In the genomic region with DNA sequence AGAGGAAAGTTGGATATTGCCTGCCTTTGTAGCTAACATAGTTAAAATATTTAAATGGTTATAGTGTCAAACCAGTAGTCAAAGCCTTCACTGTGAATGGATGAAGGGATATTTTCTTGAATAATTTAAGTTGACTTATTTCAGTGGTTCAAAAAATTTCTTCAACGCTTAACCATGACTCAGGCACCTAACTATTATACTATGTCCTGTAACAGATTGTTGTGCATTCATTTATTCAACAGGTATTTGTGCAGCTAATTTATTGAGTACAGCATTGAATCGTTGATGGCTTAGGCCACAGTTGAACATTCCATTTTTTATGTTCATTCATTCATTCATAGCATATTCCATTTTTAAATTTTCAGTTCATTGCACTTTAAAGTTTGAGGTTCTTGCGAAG, we compare ENCODE assay signal across 22 cellular contexts. TPM values are rescaled to one million over a fixed set of nuclear protein-coding genes. Genes with fewer than 3 reads are reported as not detected.
DNase-seq lines count a peak whose midpoint lies in the region; ATAC-seq, FAIRE-seq and TF ChIP-seq lines count a peak whose summit lies in the region.
"Had no signal": no experiment of that assay in that cellular context is flagged by ENCODE, and none has a peak within 500 bp of the region (broad histone marks: within the 10 kb centered on the region; RNA-seq: fewer than 3 reads in every experiment).

No MANE protein-coding gene starts in this region.

- H2AFZ ChIP-seq in keratinocyte (ENCODE audit: control insufficient read depth, low read length), result no peak overlapping the region

- H3K4me1 Mint-ChIP-seq in glutamatergic neuron (ENCODE audit: low read depth, unreplicated experiment), result peaks cover 8% of the 10 kb centered on the region

- no peaks in the 10 kb centered on the region for H3K9me1 ChIP-seq in keratinocyte (ENCODE audit: control insufficient read depth, extremely low read depth, insufficient read depth, low read length)

- H3K36me3 ChIP-seq in keratinocyte (ENCODE audit: control insufficient read depth in 2 of 2, extremely low read depth in 1 of 2, insufficient read depth in 2 of 2, low read length in 2 of 2) (no peaks in the 10 kb centered on the region), small intestine (ENCODE audit: control insufficient read depth in 2 of 2, insufficient read depth in 2 of 2, low read length in 2 of 2) (no peaks in the 10 kb centered on the region)
- H3K36me3 ChIP-seq: breast epithelium had no signal

- no peak for TF ChIP-seq CTCF in A549 (IDR thresholded peaks at IDR 0.05)
- no peak for TF ChIP-seq CTCF in keratinocyte (optimal IDR thresholded peaks at IDR 0.05 in 1 of 3, IDR thresholded peaks at IDR 0.05 in 1 of 3, conservative IDR thresholded peaks at IDR 0.05 in 1 of 3; ENCODE audit: extremely low read depth in 1 of 3, insufficient read depth in 2 of 3, low read length in 3 of 3)
- no peak for TF ChIP-seq CTCF in glutamatergic neuron (IDR thresholded peaks at IDR 0.05; ENCODE audit: partially characterized antibody, unreplicated experiment)

- POLR2A ChIA-PET in A549 (lab: Yijun Ruan, JAX), result no interaction called here

- no peak for DNase-seq in A549 (ENCODE audit: low read depth in 1 of 2, low spot score in 1 of 2)
- DNase-seq in GM19239 (ENCODE audit: insufficient read length, low spot score), result no peak
- no peak for DNase-seq in activated naive CD4-positive, alpha-beta T cell treated with anti-CD3 and anti-CD28 coated beads, Interleukin-2, amount 50 U/mL, for 72 hours (ENCODE audit: low spot score in 2 of 2)
- no peak for DNase-seq in keratinocyte (ENCODE audit: low read depth, low spot score)
- no peak for DNase-seq in DMS79 (lab: John Stamatoyannopoulos, UW)
- DNase-seq in A172 (ENCODE audit: low spot score), result no peak
- DNase-seq in small intestine, result no peak
- DNase-seq in glutamatergic neuron, result no peak
- DNase-seq: activated B cell treated with CpG ODN at 0.5 μM for 24 hours; activated gamma-delta T cell; BE2C; effector CD8-positive, alpha-beta T cell; GF-D8; MV-4-11; NCI-H2029; NCI-H446; nucleus accumbens; SIG-M5; stimulated activated CD4-positive, alpha-beta T cell treated with anti-CD3 and anti-CD28 coated beads, Interleukin-4, amount 100 ng/mL, for 1 hour had no signal

- peaks cover 5% of the 10 kb centered on the region for H4K20me1 ChIP-seq in keratinocyte (ENCODE audit: control insufficient read depth, extremely low read depth, insufficient read depth, low read length)

- no peak overlapping the region for H3K4me3 Mint-ChIP-seq in glutamatergic neuron (ENCODE audit: unreplicated experiment)

- TF ChIP-seq EP300 in A549 (IDR thresholded peaks at IDR 0.05), result no peak

- no peak for TF ChIP-seq POLR2A in A549 (IDR thresholded peaks at IDR 0.05; ENCODE audit: low read length)

- no peaks in the 10 kb centered on the region for H3K27me3 ChIP-seq in keratinocyte (ENCODE audit: control insufficient read depth, extremely low read depth, insufficient read depth, low read length)
- H3K27me3 ChIP-seq in small intestine (ENCODE audit: control insufficient read depth in 2 of 2, insufficient read depth in 2 of 2, low read length in 2 of 2), result no peaks in the 10 kb centered on the region
- H3K27me3 ChIP-seq: BE2C, breast epithelium had no signal

- H3K4me1 ChIP-seq in A549 (peaks cover 68% of the 10 kb centered on the region), keratinocyte (ENCODE audit: control insufficient read depth, extremely low read depth, insufficient read depth, low read length) (peaks cover 9% of the 10 kb centered on the region), small intestine (ENCODE audit: control insufficient read depth in 2 of 2, insufficient read depth in 1 of 2, low read depth in 1 of 2, low read length in 1 of 2) (peaks cover 0 to 3% of the 10 kb centered on the region in 2 donors)

- H3K9me3 Mint-ChIP-seq in activated naive CD4-positive, alpha-beta T cell treated with anti-CD3 and anti-CD28 coated beads, Interleukin-2, amount 50 U/mL, for 72 hours, result no peaks in the 10 kb centered on the region
- H3K9me3 Mint-ChIP-seq in glutamatergic neuron (ENCODE audit: unreplicated experiment), result no peaks in the 10 kb centered on the region
- H3K9me3 Mint-ChIP-seq: activated B cell treated with CpG ODN at 0.5 μM for 24 hours; T-helper 1 cell treated with Interleukin-12 subunit alpha and Interleukin-12 subunit beta and Interleukin-4 antibody, amounts not matched to agents 30 μg/mL and 1 μg/mL, for 36 hours had no signal

- WGBS in A549 (ENCODE audit: missing lambda C conversion rate), result 50% methylated on average over 3 of the region's 3 CpGs
- WGBS in small intestine, 3 donors, result 81 to 86% (median 84%) methylated on average over 3 of the region's 3 CpGs

- FAIRE-seq in A549 (lab: Jason Lieb, UNC), result no peak
- peak; percentile 79 for FAIRE-seq in GM19239 (lab: Jason Lieb, UNC)
- peak; percentile 13 for FAIRE-seq in keratinocyte (lab: Jason Lieb, UNC)
- no peak for FAIRE-seq in small intestine (lab: Jason Lieb, UNC)

- H3K9me3 ChIP-seq in A549 (no peaks in the 10 kb centered on the region), keratinocyte (ENCODE audit: control insufficient read depth, low read depth, low read length) (no peaks in the 10 kb centered on the region), small intestine (ENCODE audit: control insufficient read depth, low read depth) (no peaks in the 10 kb centered on the region)
- H3K9me3 ChIP-seq: BE2C, breast epithelium had no signal

- peaks cover 89% of the 10 kb centered on the region for H3K79me2 ChIP-seq in keratinocyte (ENCODE audit: control insufficient read depth, insufficient read depth, low read length)

- peak overlapping the region; percentile 76 for H3K4me2 ChIP-seq in A549
- H3K4me2 ChIP-seq in keratinocyte (ENCODE audit: control insufficient read depth, extremely low read depth, insufficient read depth, low read depth, low read length), result no peak overlapping the region

- no peaks in the 10 kb centered on the region for H3K27me3 Mint-ChIP-seq in glutamatergic neuron (ENCODE audit: unreplicated experiment)
- H3K27me3 Mint-ChIP-seq: activated B cell treated with CpG ODN at 0.5 μM for 24 hours had no signal

- TF ChIP-seq RAD21 in A549 (conservative IDR thresholded peaks at IDR 0.05 in 1 of 2, IDR thresholded peaks at IDR 0.05 in 1 of 2), result no peak

- H3K9ac ChIP-seq in keratinocyte (ENCODE audit: control insufficient read depth, extremely low read depth, insufficient read depth, low read length), result no peak overlapping the region

- CTCF ChIA-PET in A549 (lab: Yijun Ruan, JAX), result interaction anchor here (0.6 to 1.0 kb wide), 3 partner anchors 16 to 201 kb away, joined by 3 to 4 read pairs (median 3); no protein-coding TSS in a partner anchor

- H3K27ac ChIP-seq in A549 (peak overlapping the region in 1 of 2 experiments; percentile 26; a peak in 1 of 6 replicates), keratinocyte (ENCODE audit: control insufficient read depth, insufficient read depth, low read length) (no peak overlapping the region), small intestine (ENCODE audit: low read depth in 1 of 2, low read length in 1 of 2) (no peak overlapping the region)
- H3K27ac ChIP-seq: breast epithelium had no signal

- H3K4me3 ChIP-seq in A549 (peak overlapping the region; percentile 5; the same call in 1 of the 3 replicates), keratinocyte (ENCODE audit: control insufficient read depth in 2 of 3, extremely low read depth in 1 of 3, insufficient read depth in 2 of 3, low read depth in 1 of 3, low read length in 3 of 3) (no peak overlapping the region), small intestine (ENCODE audit: low read depth in 1 of 2, low read length in 2 of 2) (no peak overlapping the region)
- H3K4me3 ChIP-seq: breast epithelium had no signal

- H3K36me3 Mint-ChIP-seq in activated naive CD4-positive, alpha-beta T cell treated with anti-CD3 and anti-CD28 coated beads, Interleukin-2, amount 50 U/mL, for 72 hours, result peaks cover 9 to 32% of the 10 kb centered on the region in 2 donors
- H3K36me3 Mint-ChIP-seq in glutamatergic neuron (ENCODE audit: unreplicated experiment), result no peaks in the 10 kb centered on the region

- peak overlapping the region; percentile 37 to 87 for H3K27ac Mint-ChIP-seq in activated naive CD4-positive, alpha-beta T cell treated with anti-CD3 and anti-CD28 coated beads, Interleukin-2, amount 50 U/mL, for 72 hours
- H3K27ac Mint-ChIP-seq in glutamatergic neuron (ENCODE audit: unreplicated experiment), result no peak overlapping the region
- H3K27ac Mint-ChIP-seq: T-helper 1 cell treated with Interleukin-12 subunit alpha and Interleukin-12 subunit beta and Interleukin-4 antibody, amounts not matched to agents 30 μg/mL and 1 μg/mL, for 36 hours had no signal

- dilution Hi-C loops in keratinocyte (cut with MboI; ENCODE audit: extremely low pct_ligation_motif_present, low sequenced_read_pairs), result no loop called here

- no peak for ATAC-seq in A549
- ATAC-seq in activated naive CD4-positive, alpha-beta T cell treated with anti-CD3 and anti-CD28 coated beads, Interleukin-2, amount 50 U/mL, for 72 hours, result no peak
- ATAC-seq: sciatic nerve had no signal

RNA-seq across cellular contexts. Expression of a gene that starts 9.2 kb away (rescaled TPM):
- polyA plus RNA-seq in A549 (2011; rRNA removed) (284 and 383 TPM in 2 replicates), A549 (2017; fragmentation: RNase III; extraction: RNeasy Plus Mini Kit Qiagen cat#74134 plus additional on column Dnase treatment) (280 to 397 TPM (median 391 TPM) in 3 replicates), keratinocyte (65.2 to 202 TPM (median 168 TPM) in 3 replicates), small intestine (10 to 100 TPM; 19.5 to 49.1 (median 21.2) TPM)
- 27.9 and 38.2 TPM in 2 replicates for polyA plus RNA-seq in A549 (2012; cell fraction: cytosol; rRNA removed)
- polyA plus RNA-seq in A549 (2012; cell fraction: nucleus; rRNA removed), result 38.2 and 49.4 TPM in 2 replicates
- 228 and 254 TPM in 2 replicates for polyA minus RNA-seq in A549 (2011; rRNA and poly(A)+ RNA removed)
- total RNA-seq in activated naive CD4-positive, alpha-beta T cell treated with anti-CD3 and anti-CD28 coated beads, Interleukin-2, amount 50 U/mL, for 72 hours, result 100 to 1,000 TPM; 165 to 170 TPM
- 64.3 TPM for polyA plus RNA-seq in keratinocyte (2011; ENCODE audit: low read depth)
- 71.1 and 137 TPM in 2 replicates for polyA plus RNA-seq in keratinocyte (2011; cell fraction: cytosol; rRNA removed)
- 224 and 227 TPM in 2 replicates for polyA plus RNA-seq in keratinocyte (2011; cell fraction: nucleus; rRNA removed)
- polyA plus RNA-seq in keratinocyte (2012; ENCODE audit: low replicate concordance), result 55.1 and 85.9 TPM in 2 replicates
- polyA minus RNA-seq in keratinocyte, result 65.5 to 199 TPM (median 83.4 TPM) in 3 replicates
- 129 TPM for polyA minus RNA-seq in keratinocyte (2011; cell fraction: cytosol; rRNA and poly(A)+ RNA removed)
- 118 and 339 TPM in 2 replicates for polyA minus RNA-seq in keratinocyte (2011; cell fraction: nucleus; rRNA and poly(A)+ RNA removed)
- total RNA-seq in A172 (2014; rRNA removed; shearing (Covaris generic)), result 226 and 236 TPM in 2 replicates
- 145 TPM for total RNA-seq in glutamatergic neuron (ENCODE audit: unreplicated experiment)

RNA-seq across cellular contexts. Expression of a gene that starts 57.7 kb away (rescaled TPM):
- polyA plus RNA-seq in A549 (2011; rRNA removed), result 15.2 and 30.5 TPM in 2 replicates
- 4.7 and 5.9 TPM in 2 replicates for polyA plus RNA-seq in A549 (2012; cell fraction: cytosol; rRNA removed)
- polyA plus RNA-seq in A549 (2012; cell fraction: nucleus; rRNA removed), result 2.6 and 5.7 TPM in 2 replicates
- polyA plus RNA-seq in A549 (2017; fragmentation: RNase III; extraction: RNeasy Plus Mini Kit Qiagen cat#74134 plus additional on column Dnase treatment), result 22.3 to 24.5 TPM (median 22.8 TPM) in 3 replicates
- polyA minus RNA-seq in A549 (2011; rRNA and poly(A)+ RNA removed), result 2.7 and 3.6 TPM in 2 replicates
- 10 to 100 TPM; 10.5 to 11.4 TPM for total RNA-seq in activated naive CD4-positive, alpha-beta T cell treated with anti-CD3 and anti-CD28 coated beads, Interleukin-2, amount 50 U/mL, for 72 hours
- polyA plus RNA-seq in keratinocyte, result 11.1 to 17.7 TPM (median 11.8 TPM) in 3 replicates
- 18.6 TPM for polyA plus RNA-seq in keratinocyte (2011; ENCODE audit: low read depth)
- polyA plus RNA-seq in keratinocyte (2011; cell fraction: cytosol; rRNA removed), result 8.3 and 9.7 TPM in 2 replicates
- 14.7 and 23.1 TPM in 2 replicates for polyA plus RNA-seq in keratinocyte (2011; cell fraction: nucleus; rRNA removed)
- polyA plus RNA-seq in keratinocyte (2012; ENCODE audit: low replicate concordance), result 10.6 and 13.4 TPM in 2 replicates
- 0.33 to 3.9 TPM (median 2.9 TPM) in 3 replicates for polyA minus RNA-seq in keratinocyte
- 7.9 TPM for polyA minus RNA-seq in keratinocyte (2011; cell fraction: cytosol; rRNA and poly(A)+ RNA removed)
- polyA minus RNA-seq in keratinocyte (2011; cell fraction: nucleus; rRNA and poly(A)+ RNA removed), result 7.3 and 11.2 TPM in 2 replicates
- 33.0 and 36.3 TPM in 2 replicates for total RNA-seq in A172 (2014; rRNA removed; shearing (Covaris generic))
- 1 to 10 TPM; 1.4 to 3.7 (median 2.2) TPM for polyA plus RNA-seq in small intestine
- total RNA-seq in glutamatergic neuron (ENCODE audit: unreplicated experiment), result 1.3 TPM
